Comparison of ENCODE assay signal across 16 cellular contexts in genomic region chr5:129820-130219, GRCh38. TPM values are rescaled to one million over a fixed set of nuclear protein-coding genes. Genes with fewer than 3 reads are reported as not detected.
DNase-seq lines count a peak whose midpoint lies in the region; ATAC-seq and TF ChIP-seq lines count a peak whose summit lies in the region.
"Had no signal": no experiment of that assay in that cellular context is flagged by ENCODE, and none has a peak within 500 bp of the region (broad histone marks: within the 10 kb centered on the region; RNA-seq: fewer than 3 reads in every experiment).

No MANE protein-coding gene starts in this region.

- H3K27me3 ChIP-seq in HUES48 (ENCODE audit: control insufficient read depth, insufficient read depth, low read length) (no peaks in the 10 kb centered on the region), brain microvascular endothelial cell (replicated peaks) (no peaks in the 10 kb centered on the region), iPS-20b (ENCODE audit: insufficient read depth, low read length) (no peaks in the 10 kb centered on the region), vagina (no peaks in the 10 kb centered on the region)
- H3K27me3 ChIP-seq: thyroid gland had no signal

- no peak overlapping the region for H3K4me3 Mint-ChIP-seq in activated T-helper 2 cell treated with anti-CD3 and anti-CD28 coated beads, Interferon-gamma antibody, Interleukin-2, Interleukin-4, amounts not matched to agents 10 μg/mL and 5 μg/mL and 100 μg/mL, durations not matched to agents 14 hours and 24 hours and 36 hours (ENCODE audit: low read depth)
- H3K4me3 Mint-ChIP-seq: activated CD4-positive, alpha-beta T cell treated with anti-CD3 and anti-CD28 coated beads, Interleukin-2, amount 10 ng/mL, durations not matched to agents 7 days and 5 days; activated T-cell treated with anti-CD3 and anti-CD28 coated beads, Interleukin-2, amount 50 U/mL, for 4 hours had no signal

- TF ChIP-seq POLR2A in vagina (IDR thresholded peaks at IDR 0.05): no peak

- H3K9ac ChIP-seq in HUES48 (ENCODE audit: low read depth, low read length): no peak overlapping the region
- H3K9ac ChIP-seq in iPS-20b (ENCODE audit: low read depth, low read length): 0 out of 2 replicates have a peak overlapping the region, but pooled peaks have one; percentile 1

- H3K4me3 ChIP-seq in HUES48 (ENCODE audit: low read depth, low read length): peak overlapping the region; percentile 6; the same call in 1 of the 2 replicates
- H3K4me3 ChIP-seq in brain microvascular endothelial cell (ENCODE audit: low read depth, low read length): no peak overlapping the region
- no peak overlapping the region for H3K4me3 ChIP-seq in iPS-20b (ENCODE audit: low read length)
- no peak overlapping the region for H3K4me3 ChIP-seq in vagina
- H3K4me3 ChIP-seq: thyroid gland had no signal

- peaks cover 15% of the 10 kb centered on the region for H3K36me3 ChIP-seq in HUES48 (ENCODE audit: control insufficient read depth, insufficient read depth, low read length)
- H3K36me3 ChIP-seq in brain microvascular endothelial cell (replicated peaks): no peaks in the 10 kb centered on the region
- peaks cover 30% of the 10 kb centered on the region for H3K36me3 ChIP-seq in iPS-20b (ENCODE audit: insufficient read depth, low read depth, low read length)
- no peaks in the 10 kb centered on the region for H3K36me3 ChIP-seq in vagina
- H3K36me3 ChIP-seq: thyroid gland had no signal

- no peak overlapping the region for H3K27ac Mint-ChIP-seq in activated T-helper 2 cell treated with anti-CD3 and anti-CD28 coated beads, Interferon-gamma antibody, Interleukin-2, Interleukin-4, amounts not matched to agents 10 μg/mL and 5 μg/mL and 100 μg/mL, durations not matched to agents 14 hours and 24 hours and 36 hours
- H3K27ac Mint-ChIP-seq: activated CD4-positive, alpha-beta T cell treated with anti-CD3 and anti-CD28 coated beads, Interleukin-2, amount 10 ng/mL, durations not matched to agents 7 days and 5 days had no signal

- H3K36me3 Mint-ChIP-seq in activated T-helper 2 cell treated with anti-CD3 and anti-CD28 coated beads, Interferon-gamma antibody, Interleukin-2, Interleukin-4, amounts not matched to agents 10 μg/mL and 5 μg/mL and 100 μg/mL, durations not matched to agents 14 hours and 24 hours and 36 hours (ENCODE audit: low read depth): no peaks in the 10 kb centered on the region

- ATAC-seq in HG03565 (IDR thresholded peaks at IDR 0.05; ENCODE audit: unreplicated experiment): no peak
- ATAC-seq: activated T-cell treated with anti-CD3 and anti-CD28 coated beads, Interleukin-2, amount 50 U/mL, for 4 hours had no signal

- intact Hi-C loops in activated T-helper 2 cell treated with anti-CD3 and anti-CD28 coated beads, Interferon-gamma antibody, Interleukin-2, Interleukin-4, amounts not matched to agents 10 μg/mL and 5 μg/mL and 100 μg/mL, durations not matched to agents 14 hours and 24 hours and 36 hours (cut with micrococcal nuclease): no loop called here
- intact Hi-C loops in vagina (cut with DNase I): no loop called here

- H3K27me3 Mint-ChIP-seq in activated T-helper 2 cell treated with anti-CD3 and anti-CD28 coated beads, Interferon-gamma antibody, Interleukin-2, Interleukin-4, amounts not matched to agents 10 μg/mL and 5 μg/mL and 100 μg/mL, durations not matched to agents 14 hours and 24 hours and 36 hours (ENCODE audit: low read depth): peaks cover 2% of the 10 kb centered on the region

- in situ Hi-C loops in brain microvascular endothelial cell (cut with HindIII; ENCODE audit: low pct_ligation_motif_present, low sequenced_read_pairs): no loop called here

- H3K4me1 ChIP-seq in HUES48 (ENCODE audit: control insufficient read depth, insufficient read depth, low read length): peaks cover 52% of the 10 kb centered on the region
- peaks cover 46% of the 10 kb centered on the region for H3K4me1 ChIP-seq in iPS-20b (ENCODE audit: insufficient read depth, low read length)
- H3K4me1 ChIP-seq in vagina: no peaks in the 10 kb centered on the region

- H3K9me3 Mint-ChIP-seq in activated T-helper 2 cell treated with anti-CD3 and anti-CD28 coated beads, Interferon-gamma antibody, Interleukin-2, Interleukin-4, amounts not matched to agents 10 μg/mL and 5 μg/mL and 100 μg/mL, durations not matched to agents 14 hours and 24 hours and 36 hours: peaks cover 10% of the 10 kb centered on the region

- H3K9me3 ChIP-seq in HUES48 (ENCODE audit: control insufficient read depth, insufficient read depth, low read length) (peaks cover 8% of the 10 kb centered on the region; the same call in 1 of the 2 replicates), iPS-20b (ENCODE audit: insufficient read depth, low read depth, low read length) (peaks cover 3% of the 10 kb centered on the region), vagina (no peaks in the 10 kb centered on the region)
- H3K9me3 ChIP-seq: thyroid gland had no signal

- DNase-seq in AG08396 (ENCODE audit: low spot score): peak; percentile 51
- peak; percentile 58 for DNase-seq in brain microvascular endothelial cell
- no peak for DNase-seq in activated T-cell treated with anti-CD3 and anti-CD28 coated beads for 4 hours
- no peak for DNase-seq in activated T-helper 2 cell treated with anti-CD3 and anti-CD28 coated beads, Interferon-gamma antibody, Interleukin-2, Interleukin-4, amounts not matched to agents 10 μg/mL and 5 μg/mL and 100 μg/mL, durations not matched to agents 14 hours and 24 hours and 36 hours (ENCODE audit: low spot score)
- DNase-seq in vagina (ENCODE audit: extremely low spot score in 2 of 2): no peak
- DNase-seq: activated CD4-positive, alpha-beta T cell treated with anti-CD3 and anti-CD28 coated beads, Interleukin-2, amount 10 ng/mL, durations not matched to agents 7 days and 5 days; activated T-cell treated with anti-CD3 and anti-CD28 coated beads, Interleukin-2, amount 50 U/mL, for 4 hours; effector CD8-positive, alpha-beta T cell; kidney glomerular epithelial cell; NCI-H524 treated with DMSO at 0.1 percent for 48 hours; posterior cingulate gyrus; T-helper 2 cell; thyroid gland had no signal

- H3K27ac ChIP-seq in HUES48 (ENCODE audit: low read depth, low read length) (peak overlapping the region; percentile 46), brain microvascular endothelial cell (peak overlapping the region; percentile 48), iPS-20b (ENCODE audit: low read length) (no peak overlapping the region), vagina (no peak overlapping the region)
- H3K27ac ChIP-seq: thyroid gland had no signal

- no peak for TF ChIP-seq CTCF in brain microvascular endothelial cell (IDR thresholded peaks at IDR 0.05; ENCODE audit: low read depth, low read length, missing control alignments)
- no peak for TF ChIP-seq CTCF in vagina (IDR thresholded peaks at IDR 0.05)

- H3K4me1 Mint-ChIP-seq in activated T-helper 2 cell treated with anti-CD3 and anti-CD28 coated beads, Interferon-gamma antibody, Interleukin-2, Interleukin-4, amounts not matched to agents 10 μg/mL and 5 μg/mL and 100 μg/mL, durations not matched to agents 14 hours and 24 hours and 36 hours (ENCODE audit: low read depth): no peaks in the 10 kb centered on the region
- H3K4me1 Mint-ChIP-seq: activated CD4-positive, alpha-beta T cell treated with anti-CD3 and anti-CD28 coated beads, Interleukin-2, amount 10 ng/mL, durations not matched to agents 7 days and 5 days had no signal

RNA-seq across cellular contexts. Expression of gene PLEKHG4B, which starts 37.9 kb away (rescaled TPM):
- not detected in 2 replicates for total RNA-seq in activated T-helper 2 cell treated with anti-CD3 and anti-CD28 coated beads, Interferon-gamma antibody, Interleukin-2, Interleukin-4, amounts not matched to agents 10 μg/mL and 5 μg/mL and 100 μg/mL, durations not matched to agents 14 hours and 24 hours and 36 hours
- 0.74 TPM for total RNA-seq in vagina

Comparison
In these comparisons a context has a peak if more than half of its experiments do, and no peak if none do; other contexts are left out.
1. DNase-seq: peak in AG08396 (single experiment) and brain microvascular endothelial cell (single experiment); none in activated T-cell treated with anti-CD3 and anti-CD28 coated beads for 4 hours (single experiment), activated T-helper 2 cell treated with anti-CD3 and anti-CD28 coated beads, Interferon-gamma antibody, Interleukin-2, Interleukin-4, amounts not matched to agents 10 μg/mL and 5 μg/mL and 100 μg/mL, durations not matched to agents 14 hours and 24 hours and 36 hours (single experiment) and vagina (0 of 2).
2. H3K27ac ChIP-seq: peak in HUES48 (single experiment) and brain microvascular endothelial cell (single experiment); none in iPS-20b (single experiment) and vagina (single experiment).